ENCODE assay signal across 1 cellular context in genomic region chr2:237143118-237143517, GRCh38.
TF ChIP-seq lines count a peak whose summit lies in the region.

No MANE protein-coding gene starts in this region.

TF ChIP-seq in H1, 55 proteins besides CTCF, POLR2A, EP300 and RAD21 (continued from another document):
- TF ChIP-seq MAFK (IDR thresholded peaks at IDR 0.05; ENCODE audit: low read depth, low read length): no peak
- TF ChIP-seq KDM5A (IDR thresholded peaks at IDR 0.05; ENCODE audit: low read length): no peak
- TF ChIP-seq TAF7 (optimal IDR thresholded peaks at IDR 0.05; ENCODE audit: borderline replicate concordance, low read depth, low read length): no peak
- no peak for TF ChIP-seq HDAC6 (IDR thresholded peaks at IDR 0.05; ENCODE audit: low read depth, low read length)
- no peak for TF ChIP-seq KDM1A (IDR thresholded peaks at IDR 0.05; ENCODE audit: borderline replicate concordance, low read length)
